ENCODE assay signal across 6 cellular contexts in genomic region chr2:154403242-154403790, GRCh38.
"Had no signal": no experiment of that assay in that cellular context is flagged by ENCODE, and none has a peak within 500 bp of the region (broad histone marks: within the 10 kb centered on the region; RNA-seq: fewer than 3 reads in every experiment).

No MANE protein-coding gene starts in this region.

- H3K9me3 ChIP-seq: HAP-1 had no signal

- H3K4me3 Mint-ChIP-seq: GM23338, HFFc6 had no signal

- H3K27ac Mint-ChIP-seq: GM23338, HFFc6 had no signal

- H3K9me3 Mint-ChIP-seq: GM23338 had no signal

- H3K4me2 ChIP-seq: GM23338 had no signal

- H2AFZ ChIP-seq: GM23338 had no signal

- DNase-seq: HFFc6, IMR-90, KG1 had no signal

- H3K27ac ChIP-seq: HL-60 had no signal
